In the genomic region with DNA sequence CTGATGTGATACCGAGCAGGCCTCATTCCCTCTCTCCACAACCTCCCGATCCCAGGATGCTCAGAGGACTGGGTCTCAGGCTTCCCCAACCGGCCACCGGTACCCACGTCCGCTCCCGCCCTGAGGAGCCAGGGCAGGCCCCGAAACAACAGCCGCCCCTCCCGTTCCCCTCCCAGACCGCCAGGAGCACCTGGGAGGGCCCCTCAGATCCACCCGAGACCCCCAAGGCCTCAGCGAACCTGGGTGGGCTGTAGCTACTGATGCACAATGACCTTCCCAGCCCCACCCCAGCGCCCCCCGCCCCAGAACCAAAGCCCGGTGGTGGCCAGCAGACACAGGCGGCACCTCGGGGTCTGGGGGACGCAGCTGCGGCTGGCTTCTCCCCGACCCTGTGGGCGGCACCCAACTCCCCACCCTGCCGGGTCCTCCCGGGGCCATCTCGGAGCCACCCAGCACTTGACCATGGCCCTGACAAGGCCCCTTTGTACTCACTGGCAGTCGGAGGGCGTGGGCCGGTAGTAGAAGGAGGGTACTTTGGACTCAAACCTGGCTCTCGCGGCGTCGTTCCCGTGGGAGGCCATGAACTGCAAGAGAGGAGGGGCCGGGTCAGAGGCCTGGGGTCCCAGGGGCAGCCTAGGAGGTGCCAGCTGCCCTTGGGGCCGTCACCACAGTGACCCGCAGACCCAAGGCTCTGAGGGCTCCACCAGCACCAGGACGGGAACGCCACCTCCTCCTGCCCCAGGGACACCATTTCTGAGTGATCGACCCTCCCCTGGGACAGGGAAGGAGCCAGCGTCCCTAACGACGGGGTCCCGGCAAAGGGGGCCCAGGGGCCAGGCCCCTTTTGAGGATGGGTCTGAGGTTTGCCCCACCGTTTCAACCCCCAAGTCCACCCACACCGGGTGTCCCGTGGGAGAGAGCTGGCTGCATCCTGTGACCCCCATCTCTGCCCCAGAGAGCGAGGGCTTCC, we compare ENCODE assay signal across 1 cellular context.
TF ChIP-seq lines count a peak whose summit lies in the region.

No MANE protein-coding gene starts in this region.

TF ChIP-seq in HepG2, 621 proteins besides CTCF, POLR2A, EP300 and RAD21 (continued from another document and continues in another):
- TF ChIP-seq ZNF746 (CRISPR knock-in tag; IDR thresholded peaks at IDR 0.05), result peak; percentile 88; the same call in 1 of the 2 replicates
- TF ChIP-seq NFRKB (IDR thresholded peaks at IDR 0.05), result no peak
- no peak; the same call in 1 of the 2 replicates for TF ChIP-seq MEF2D (CRISPR knock-in tag; IDR thresholded peaks at IDR 0.05)
- TF ChIP-seq NFATC3 (CRISPR knock-in tag; IDR thresholded peaks at IDR 0.05), result no peak
- no peak; the same call in 1 of the 2 replicates for TF ChIP-seq MEIS2 (CRISPR knock-in tag; IDR thresholded peaks at IDR 0.05)
- peak; percentile 32; the same call in 1 of the 2 replicates for TF ChIP-seq DPF2 (CRISPR knock-in tag; IDR thresholded peaks at IDR 0.05; ENCODE audit: borderline replicate concordance, low read depth)
- TF ChIP-seq TFDP1 (CRISPR knock-in tag; IDR thresholded peaks at IDR 0.05; ENCODE audit: borderline replicate concordance), result no peak
- TF ChIP-seq, protein P1, sequence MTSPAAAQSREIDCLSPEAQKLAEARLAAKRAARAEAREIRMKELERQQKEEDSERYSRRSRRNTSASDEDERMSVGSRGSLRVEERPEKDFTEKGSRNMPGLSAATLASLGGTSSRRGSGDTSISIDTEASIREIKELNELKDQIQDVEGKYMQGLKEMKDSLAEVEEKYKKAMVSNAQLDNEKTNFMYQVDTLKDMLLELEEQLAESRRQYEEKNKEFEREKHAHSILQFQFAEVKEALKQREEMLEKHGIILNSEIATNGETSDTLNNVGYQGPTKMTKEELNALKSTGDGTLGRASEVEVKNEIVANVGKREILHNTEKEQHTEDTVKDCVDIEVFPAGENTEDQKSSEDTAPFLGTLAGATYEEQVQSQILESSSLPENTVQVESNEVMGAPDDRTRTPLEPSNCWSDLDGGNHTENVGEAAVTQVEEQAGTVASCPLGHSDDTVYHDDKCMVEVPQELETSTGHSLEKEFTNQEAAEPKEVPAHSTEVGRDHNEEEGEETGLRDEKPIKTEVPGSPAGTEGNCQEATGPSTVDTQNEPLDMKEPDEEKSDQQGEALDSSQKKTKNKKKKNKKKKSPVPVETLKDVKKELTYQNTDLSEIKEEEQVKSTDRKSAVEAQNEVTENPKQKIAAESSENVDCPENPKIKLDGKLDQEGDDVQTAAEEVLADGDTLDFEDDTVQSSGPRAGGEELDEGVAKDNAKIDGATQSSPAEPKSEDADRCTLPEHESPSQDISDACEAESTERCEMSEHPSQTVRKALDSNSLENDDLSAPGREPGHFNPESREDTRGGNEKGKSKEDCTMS (CRISPR knock-in tag; conservative IDR thresholded peaks at IDR 0.05), result no peak
- TF ChIP-seq ZNF780A (CRISPR knock-in tag; IDR thresholded peaks at IDR 0.05), result no peak
- peak; percentile 94 for TF ChIP-seq MTA1 (CRISPR knock-in tag; IDR thresholded peaks at IDR 0.05; ENCODE audit: borderline replicate concordance)
- TF ChIP-seq ZFP37 (CRISPR knock-in tag; IDR thresholded peaks at IDR 0.05; ENCODE audit: borderline replicate concordance), result no peak
- no peak for TF ChIP-seq ZBTB20 (CRISPR knock-in tag; IDR thresholded peaks at IDR 0.05; ENCODE audit: borderline replicate concordance, low read depth)
- TF ChIP-seq ZNF432 (CRISPR knock-in tag; IDR thresholded peaks at IDR 0.05; ENCODE audit: borderline replicate concordance), result no peak
- TF ChIP-seq, protein P2, sequence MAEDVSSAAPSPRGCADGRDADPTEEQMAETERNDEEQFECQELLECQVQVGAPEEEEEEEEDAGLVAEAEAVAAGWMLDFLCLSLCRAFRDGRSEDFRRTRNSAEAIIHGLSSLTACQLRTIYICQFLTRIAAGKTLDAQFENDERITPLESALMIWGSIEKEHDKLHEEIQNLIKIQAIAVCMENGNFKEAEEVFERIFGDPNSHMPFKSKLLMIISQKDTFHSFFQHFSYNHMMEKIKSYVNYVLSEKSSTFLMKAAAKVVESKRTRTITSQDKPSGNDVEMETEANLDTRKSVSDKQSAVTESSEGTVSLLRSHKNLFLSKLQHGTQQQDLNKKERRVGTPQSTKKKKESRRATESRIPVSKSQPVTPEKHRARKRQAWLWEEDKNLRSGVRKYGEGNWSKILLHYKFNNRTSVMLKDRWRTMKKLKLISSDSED (CRISPR knock-in tag; IDR thresholded peaks at IDR 0.05), result no peak
- TF ChIP-seq, protein P3, sequence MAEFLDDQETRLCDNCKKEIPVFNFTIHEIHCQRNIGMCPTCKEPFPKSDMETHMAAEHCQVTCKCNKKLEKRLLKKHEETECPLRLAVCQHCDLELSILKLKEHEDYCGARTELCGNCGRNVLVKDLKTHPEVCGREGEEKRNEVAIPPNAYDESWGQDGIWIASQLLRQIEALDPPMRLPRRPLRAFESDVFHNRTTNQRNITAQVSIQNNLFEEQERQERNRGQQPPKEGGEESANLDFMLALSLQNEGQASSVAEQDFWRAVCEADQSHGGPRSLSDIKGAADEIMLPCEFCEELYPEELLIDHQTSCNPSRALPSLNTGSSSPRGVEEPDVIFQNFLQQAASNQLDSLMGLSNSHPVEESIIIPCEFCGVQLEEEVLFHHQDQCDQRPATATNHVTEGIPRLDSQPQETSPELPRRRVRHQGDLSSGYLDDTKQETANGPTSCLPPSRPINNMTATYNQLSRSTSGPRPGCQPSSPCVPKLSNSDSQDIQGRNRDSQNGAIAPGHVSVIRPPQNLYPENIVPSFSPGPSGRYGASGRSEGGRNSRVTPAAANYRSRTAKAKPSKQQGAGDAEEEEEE (CRISPR knock-in tag; IDR thresholded peaks at IDR 0.05; ENCODE audit: borderline replicate concordance), result no peak
- no peak for TF ChIP-seq FOXM1 (CRISPR knock-in tag; IDR thresholded peaks at IDR 0.05)
- no peak for TF ChIP-seq KIAA2018 (CRISPR knock-in tag; IDR thresholded peaks at IDR 0.05; ENCODE audit: borderline replicate concordance)
- no peak for TF ChIP-seq SUZ12 (IDR thresholded peaks at IDR 0.05; ENCODE audit: low read depth, low read length)
- no peak for TF ChIP-seq ZNF280D (CRISPR knock-in tag; IDR thresholded peaks at IDR 0.05)
- TF ChIP-seq HNF1A (IDR thresholded peaks at IDR 0.05; ENCODE audit: low read depth), result no peak
- TF ChIP-seq HNF1A (CRISPR knock-in tag; IDR thresholded peaks at IDR 0.05; ENCODE audit: borderline replicate concordance), result peak; percentile 61
